In genomic region chr11:95371147-95371546, GRCh38 we compare ENCODE assay signal across 1 cellular context.
TF ChIP-seq lines count a peak whose summit lies in the region.

No MANE protein-coding gene starts in this region.

TF ChIP-seq in GM23338, 12 proteins besides CTCF, POLR2A, EP300 and RAD21 (continued from another document):
- no peak for TF ChIP-seq REST (IDR thresholded peaks at IDR 0.05; ENCODE audit: unreplicated experiment)
- no peak for TF ChIP-seq ZNF114 (CRISPR knock-in tag; IDR thresholded peaks at IDR 0.05)
- TF ChIP-seq POLR2AphosphoS5 (IDR thresholded peaks at IDR 0.05; ENCODE audit: low read depth), result no peak
- no peak for TF ChIP-seq ZNF331 (CRISPR knock-in tag; IDR thresholded peaks at IDR 0.05; ENCODE audit: low read depth)
- no peak for TF ChIP-seq ZNF462 (CRISPR knock-in tag; IDR thresholded peaks at IDR 0.05)
- no peak for TF ChIP-seq ETS1 (IDR thresholded peaks at IDR 0.05)
- no peak for TF ChIP-seq JUNB (IDR thresholded peaks at IDR 0.05; ENCODE audit: unreplicated experiment)
- no peak for TF ChIP-seq EZH2phosphoT487 (IDR thresholded peaks at IDR 0.05; ENCODE audit: unreplicated experiment)
